In genomic region chr11:74310857-74311256, GRCh38 we compare ENCODE assay signal across 8 cellular contexts. TPM values are rescaled to one million over a fixed set of nuclear protein-coding genes. Genes with fewer than 3 reads are reported as not detected.
DNase-seq lines count a peak whose midpoint lies in the region; ATAC-seq and TF ChIP-seq lines count a peak whose summit lies in the region.

No MANE protein-coding gene starts in this region.

- peaks cover 10% of the 10 kb centered on the region for H3K4me1 ChIP-seq in mesenchymal stem cell (ENCODE audit: control insufficient read depth, insufficient read depth, low read depth, low read length)
- H3K4me1 ChIP-seq in thoracic aorta (ENCODE audit: control insufficient read depth in 1 of 2, low read depth in 2 of 2): peaks cover 0 to 12% of the 10 kb centered on the region in 2 donors
- no peaks in the 10 kb centered on the region for H3K4me1 ChIP-seq in HAP-1

- no peaks in the 10 kb centered on the region for H3K79me1 ChIP-seq in mesenchymal stem cell (replicated peaks; ENCODE audit: low read length, poor library complexity, severe bottlenecking)

- 78% methylated on average over 11 of the region's 11 CpGs for WGBS in mesenchymal stem cell

- H3K23ac ChIP-seq in mesenchymal stem cell (ENCODE audit: low read length in 2 of 2): no peak overlapping the region

- in situ Hi-C loops in HAP-1 (cut with MboI; ENCODE audit: low sequenced_read_pairs): no loop called here

- POLR2A ChIA-PET in activated CD4-positive, alpha-beta memory T cell treated with anti-CD3 and anti-CD28 coated beads for 36 hours (lab: Charles Lee): no interaction called here
- POLR2A ChIA-PET in activated CD4-positive, alpha-beta memory T cell treated with anti-CD3 and anti-CD28 coated beads, Interleukin-2, amount 10 ng/mL, durations not matched to agents 7 days and 5 days (lab: Charles Lee): no interaction called here

- H2BK5ac ChIP-seq in mesenchymal stem cell (ENCODE audit: low read depth, low read length, poor library complexity, severe bottlenecking): no peak overlapping the region

- DNase-seq in activated CD4-positive, alpha-beta memory T cell treated with anti-CD3 and anti-CD28 coated beads for 36 hours: no peak
- no peak for DNase-seq in activated CD4-positive, alpha-beta memory T cell treated with anti-CD3 and anti-CD28 coated beads, Interleukin-2, amount 10 ng/mL, durations not matched to agents 7 days and 5 days
- no peak for DNase-seq in chondrocyte (ENCODE audit: low spot score)
- DNase-seq in mesenchymal stem cell: no peak
- no peak for DNase-seq in thoracic aorta (ENCODE audit: low spot score)
- no peak for DNase-seq in activated CD4-positive, CD25-positive, alpha-beta regulatory T cell treated with anti-CD3 and anti-CD28 coated beads, Interleukin-2, amount 50 U/mL, for 72 hours
- no peak for DNase-seq in midbrain (lab: John Stamatoyannopoulos, UW)
- DNase-seq in HAP-1 (ENCODE audit: low spot score in 2 of 2): no peak

- H2AFZ ChIP-seq in mesenchymal stem cell (ENCODE audit: low read depth, low read length): no peak overlapping the region

- no peaks in the 10 kb centered on the region for H3K36me3 Mint-ChIP-seq in activated CD4-positive, alpha-beta memory T cell treated with anti-CD3 and anti-CD28 coated beads for 36 hours
- no peaks in the 10 kb centered on the region for H3K36me3 Mint-ChIP-seq in activated CD4-positive, alpha-beta memory T cell treated with anti-CD3 and anti-CD28 coated beads, Interleukin-2, amount 10 ng/mL, durations not matched to agents 7 days and 5 days (ENCODE audit: low read depth)
- H3K36me3 Mint-ChIP-seq in chondrocyte (ENCODE audit: low read depth): no peaks in the 10 kb centered on the region

- peak overlapping the region in 1 of 2 experiments; percentile 34 for H3K18ac ChIP-seq in mesenchymal stem cell (ENCODE audit: low read depth in 1 of 2, low read length in 2 of 2)

- peak overlapping the region in 1 of 2 experiments; percentile 46 for H3K14ac ChIP-seq in mesenchymal stem cell (ENCODE audit: low read length in 2 of 2)

- no peak overlapping the region for H2BK12ac ChIP-seq in mesenchymal stem cell (ENCODE audit: low read length in 2 of 2)

- CTCF ChIA-PET in activated CD4-positive, alpha-beta memory T cell treated with anti-CD3 and anti-CD28 coated beads for 36 hours (lab: Charles Lee): interaction anchor here (1.1 to 1.3 kb wide), 2 partner anchors 11 to 55 kb away, joined by 5 to 6 read pairs; no protein-coding TSS in a partner anchor
- CTCF ChIA-PET in activated CD4-positive, alpha-beta memory T cell treated with anti-CD3 and anti-CD28 coated beads, Interleukin-2, amount 10 ng/mL, durations not matched to agents 7 days and 5 days (lab: Charles Lee): no interaction called here

- no peak overlapping the region for H2BK15ac ChIP-seq in mesenchymal stem cell (ENCODE audit: low read depth, poor library complexity, severe bottlenecking)

- H3K4me1 Mint-ChIP-seq in activated CD4-positive, alpha-beta memory T cell treated with anti-CD3 and anti-CD28 coated beads for 36 hours (ENCODE audit: low read depth): peaks cover 6% of the 10 kb centered on the region
- H3K4me1 Mint-ChIP-seq in activated CD4-positive, alpha-beta memory T cell treated with anti-CD3 and anti-CD28 coated beads, Interleukin-2, amount 10 ng/mL, durations not matched to agents 7 days and 5 days: peaks cover 11% of the 10 kb centered on the region
- H3K4me1 Mint-ChIP-seq in chondrocyte (ENCODE audit: low read depth): peaks cover 44% of the 10 kb centered on the region

- intact Hi-C loops in activated CD4-positive, alpha-beta memory T cell treated with anti-CD3 and anti-CD28 coated beads for 36 hours (cut with micrococcal nuclease): no loop called here

- peak overlapping the region; percentile 36 for H3K4me3 Mint-ChIP-seq in activated CD4-positive, alpha-beta memory T cell treated with anti-CD3 and anti-CD28 coated beads for 36 hours
- H3K4me3 Mint-ChIP-seq in activated CD4-positive, alpha-beta memory T cell treated with anti-CD3 and anti-CD28 coated beads, Interleukin-2, amount 10 ng/mL, durations not matched to agents 7 days and 5 days: no peak overlapping the region
- peak overlapping the region; percentile 75 for H3K4me3 Mint-ChIP-seq in chondrocyte (ENCODE audit: unreplicated experiment)

- peaks cover 33% of the 10 kb centered on the region for H3K27me3 Mint-ChIP-seq in activated CD4-positive, alpha-beta memory T cell treated with anti-CD3 and anti-CD28 coated beads for 36 hours
- H3K27me3 Mint-ChIP-seq in activated CD4-positive, alpha-beta memory T cell treated with anti-CD3 and anti-CD28 coated beads, Interleukin-2, amount 10 ng/mL, durations not matched to agents 7 days and 5 days: peaks cover 43% of the 10 kb centered on the region
- H3K27me3 Mint-ChIP-seq in chondrocyte (ENCODE audit: low read depth): no peaks in the 10 kb centered on the region

- no peak for ATAC-seq in thoracic aorta (ENCODE audit: insufficient number of reproducible peaks, low FRiP score, low read depth)

- no peak overlapping the region for H2AK5ac ChIP-seq in mesenchymal stem cell (ENCODE audit: low read length, severe bottlenecking)

- TF ChIP-seq CTCF in chondrocyte (IDR thresholded peaks at IDR 0.05): no peak
- TF ChIP-seq CTCF in thoracic aorta (IDR thresholded peaks at IDR 0.05): no peak

- H2BK120ac ChIP-seq in mesenchymal stem cell (ENCODE audit: low read depth, low read length): no peak overlapping the region

- H3K36me3 ChIP-seq in mesenchymal stem cell (ENCODE audit: control insufficient read depth in 1 of 2, insufficient read depth in 2 of 2, low read depth in 1 of 2, low read length in 2 of 2) (no peaks in the 10 kb centered on the region), thoracic aorta (no peaks in the 10 kb centered on the region), HAP-1 (replicated peaks) (no peaks in the 10 kb centered on the region)

- H3K9me3 Mint-ChIP-seq in activated CD4-positive, alpha-beta memory T cell treated with anti-CD3 and anti-CD28 coated beads for 36 hours: peaks cover 4% of the 10 kb centered on the region
- H3K9me3 Mint-ChIP-seq in activated CD4-positive, alpha-beta memory T cell treated with anti-CD3 and anti-CD28 coated beads, Interleukin-2, amount 10 ng/mL, durations not matched to agents 7 days and 5 days: no peaks in the 10 kb centered on the region
- peaks cover 11% of the 10 kb centered on the region for H3K9me3 Mint-ChIP-seq in chondrocyte (ENCODE audit: low read depth)

- no peak overlapping the region for H3K4ac ChIP-seq in mesenchymal stem cell (ENCODE audit: low read depth in 1 of 2, low read length in 2 of 2)

- H3K4me3 ChIP-seq in mesenchymal stem cell (ENCODE audit: insufficient read depth in 1 of 2, low read depth in 1 of 2, low read length in 2 of 2) (peak overlapping the region; percentile 63 to 74), thoracic aorta (peak overlapping the region; percentile 77), HAP-1 (no peak overlapping the region)

- H4K91ac ChIP-seq in mesenchymal stem cell (ENCODE audit: low read length): no peak overlapping the region

- H3K9ac ChIP-seq in mesenchymal stem cell (ENCODE audit: low read length): peak overlapping the region; percentile 63

- peak overlapping the region; percentile 86 for H3K4me2 ChIP-seq in mesenchymal stem cell (ENCODE audit: low read length, poor library complexity, severe bottlenecking)

- H4K8ac ChIP-seq in mesenchymal stem cell (ENCODE audit: low read length): no peak overlapping the region

- H3K27me3 ChIP-seq in mesenchymal stem cell (ENCODE audit: control insufficient read depth in 1 of 2, insufficient read depth in 1 of 2, low read length in 2 of 2) (peaks cover 2 to 5% of the 10 kb centered on the region in 2 experiments), thoracic aorta (replicated peaks; ENCODE audit: insufficient read depth) (no peaks in the 10 kb centered on the region), HAP-1 (ENCODE audit: low read depth) (no peaks in the 10 kb centered on the region; the same call in 1 of the 2 replicates)

- no peak overlapping the region for H3K27ac ChIP-seq in mesenchymal stem cell (ENCODE audit: low read length, poor library complexity, severe bottlenecking)
- H3K27ac ChIP-seq in thoracic aorta: no peak overlapping the region

- H3K9me3 ChIP-seq in mesenchymal stem cell (ENCODE audit: control insufficient read depth, low read length): no peaks in the 10 kb centered on the region
- peaks cover under 1% of the 10 kb centered on the region for H3K9me3 ChIP-seq in thoracic aorta
- H3K9me3 ChIP-seq in HAP-1: peaks cover 3% of the 10 kb centered on the region

- no peak overlapping the region for H3K27ac Mint-ChIP-seq in activated CD4-positive, alpha-beta memory T cell treated with anti-CD3 and anti-CD28 coated beads for 36 hours
- H3K27ac Mint-ChIP-seq in activated CD4-positive, alpha-beta memory T cell treated with anti-CD3 and anti-CD28 coated beads, Interleukin-2, amount 10 ng/mL, durations not matched to agents 7 days and 5 days: no peak overlapping the region
- peak overlapping the region; percentile 12 for H3K27ac Mint-ChIP-seq in chondrocyte (ENCODE audit: unreplicated experiment)

RNA-seq across cellular contexts. Expression of gene P4HA3, which starts 0.6 kb away (rescaled TPM):
- not detected for total RNA-seq in activated CD4-positive, alpha-beta memory T cell treated with anti-CD3 and anti-CD28 coated beads for 36 hours
- not detected for total RNA-seq in activated CD4-positive, alpha-beta memory T cell treated with anti-CD3 and anti-CD28 coated beads, Interleukin-2, amount 10 ng/mL, durations not matched to agents 7 days and 5 days
- total RNA-seq in chondrocyte (10.9 to 16.6 TPM (median 12.5 TPM) in 3 replicates), thoracic aorta (1 to 10 TPM; 4.4 to 5.7 TPM)
- 1.9 TPM for polyA plus RNA-seq in mesenchymal stem cell (2013, experiment 1 of 2)
- polyA plus RNA-seq in mesenchymal stem cell (2013, experiment 2 of 2): 2.2 TPM

Comparison
In these comparisons a context has a peak if more than half of its experiments do, and no peak if none do; other contexts are left out.
1. RNA of gene P4HA3, which starts 0.6 kb away (total RNA-seq): 10.9 to 16.6 TPM in chondrocyte and 4.4 to 5.7 TPM in thoracic aorta; not detected in activated CD4-positive, alpha-beta memory T cell treated with anti-CD3 and anti-CD28 coated beads for 36 hours and not detected in activated CD4-positive, alpha-beta memory T cell treated with anti-CD3 and anti-CD28 coated beads, Interleukin-2, amount 10 ng/mL, durations not matched to agents 7 days and 5 days; every median in the first group is over 4 times any median in the second.